29 cellular contexts compared by ENCODE assay signal in the genomic region with DNA sequence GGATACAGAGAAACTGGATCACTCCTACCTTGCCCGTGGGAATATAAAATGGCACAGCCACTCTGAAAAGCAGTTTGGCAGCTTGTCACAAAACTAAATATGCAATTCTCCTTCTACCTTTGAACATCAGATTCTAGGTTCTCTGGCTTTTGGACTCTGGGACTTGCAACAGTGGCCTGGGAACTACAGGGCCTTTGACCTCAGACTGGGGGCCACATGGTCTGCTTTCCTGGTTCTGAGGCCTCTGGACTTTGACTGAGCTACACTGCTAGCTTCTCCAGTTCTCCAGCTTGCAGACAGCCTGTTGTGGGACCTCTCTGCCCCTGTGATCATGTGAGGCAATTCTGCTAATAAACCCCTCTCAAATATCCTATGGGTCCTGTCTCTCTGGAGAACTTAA.
"Had no signal": no experiment of that assay in that cellular context is flagged by ENCODE, and none has a peak within 500 bp of the region (broad histone marks: within the 10 kb centered on the region; RNA-seq: fewer than 3 reads in every experiment).

No MANE protein-coding gene starts in this region.

- H3K27ac ChIP-seq: ovary, parathyroid adenoma, psoas muscle, skin epidermis, spleen, suprapubic skin, testis, tibial artery, transverse colon, upper lobe of right lung, uterus had no signal

- ATAC-seq: naive thymus-derived CD8-positive, alpha-beta T cell; natural killer cell treated with Interleukin-12 subunit alpha and Interleukin-12 subunit beta and Interleukin-15 and Interleukin-18, amount 100 ng/mL, for 72 hours; psoas muscle; right cardiac atrium; sciatic nerve; stimulated activated memory B cell treated with anti-CD40 and anti-IgM and Interleukin-4, amounts not matched to agents 10 μg/mL and 1 μg/mL and 100 μg/mL, for 72 hours; stimulated activated naive CD8-positive, alpha-beta T cell treated with anti-CD3 and anti-CD28 coated beads, Interleukin-15, amount 100 ng/mL, for 72 hours; stimulated activated naive CD8-positive, alpha-beta T cell treated with anti-CD3 and anti-CD28 coated beads, Interleukin-15, Interleukin-2, amounts not matched to agents 100 U/mL and 50 U/mL, for 24 hours; upper lobe of right lung had no signal

- H3K4me1 ChIP-seq: psoas muscle, suprapubic skin, testis, tibial artery, transverse colon, upper lobe of right lung, uterus had no signal

- H2AFZ ChIP-seq: parathyroid adenoma had no signal

- DNase-seq: naive thymus-derived CD8-positive, alpha-beta T cell; nephron progenitor cell; occipital lobe; ovary; posterior cingulate gyrus; psoas muscle; right cardiac atrium; spleen; stimulated activated CD4-positive, alpha-beta T cell treated with anti-CD3 and anti-CD28 coated beads, Interleukin-12 subunit alpha, Interleukin-12 subunit beta, amount 100 ng/mL, for 4 hours; stimulated activated CD4-positive, alpha-beta T cell treated with anti-CD3 and anti-CD28 coated beads, Interleukin-1b, Interleukin-23, amount 100 ng/mL, for 48 hours; stimulated activated CD4-positive, alpha-beta T cell treated with anti-CD3 and anti-CD28 coated beads, Interleukin-4, amount 100 ng/mL, for 1 hour; stimulated activated CD4-positive, alpha-beta T cell treated with anti-CD3 and anti-CD28 coated beads, Interleukin-4, amount 100 ng/mL, for 4 hours; stimulated activated CD8-positive, alpha-beta memory T cell treated with anti-CD3 and anti-CD28 coated beads, Interleukin-4, amount 100 ng/mL, for 48 hours; stimulated activated naive CD4-positive, alpha-beta T cell; stimulated activated naive CD8-positive, alpha-beta T cell treated with anti-CD3 and anti-CD28 coated beads, Interleukin-15, amount 100 ng/mL, for 72 hours; stimulated activated naive CD8-positive, alpha-beta T cell treated with anti-CD3 and anti-CD28 coated beads, Interleukin-15, Interleukin-2, amounts not matched to agents 100 U/mL and 50 U/mL, for 24 hours; substantia nigra; testis; tibial artery; transverse colon; upper lobe of right lung; uterus had no signal

- H3K4me2 ChIP-seq: smooth muscle cell had no signal

- H3K9ac ChIP-seq: parathyroid adenoma had no signal

- H3K9me3 ChIP-seq: ovary, psoas muscle, spleen, suprapubic skin, testis, tibial artery, transverse colon, upper lobe of right lung, uterus had no signal

- H3K4me3 ChIP-seq: ovary, psoas muscle, skin epidermis, smooth muscle cell, spleen, suprapubic skin, testis, tibial artery, transverse colon, upper lobe of right lung, uterus had no signal

- H3K36me3 ChIP-seq: ovary, spleen, suprapubic skin, tibial artery, transverse colon, upper lobe of right lung, uterus had no signal

- H3K27me3 ChIP-seq: ovary, testis, upper lobe of right lung, uterus had no signal
